Comparison of ENCODE assay signal across 8 cellular contexts in the genomic region with DNA sequence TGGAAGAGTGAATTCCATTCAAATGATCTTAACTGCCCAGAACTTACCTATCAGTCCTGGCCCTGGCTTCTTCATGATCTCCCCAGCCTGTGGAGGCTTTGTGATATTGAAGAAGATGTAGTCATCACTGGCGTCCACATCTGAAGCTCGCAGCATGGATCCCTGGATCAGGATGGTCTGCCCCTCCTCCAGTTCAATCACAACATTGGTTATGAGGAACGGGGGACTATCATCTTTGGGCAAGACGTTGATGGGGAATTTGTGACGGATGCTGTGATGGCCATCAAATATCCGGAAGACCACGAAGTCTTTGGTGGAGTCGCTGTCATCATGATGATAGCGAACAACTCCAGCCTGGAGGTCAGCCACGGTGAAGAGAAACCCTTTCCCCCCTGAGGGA.
"Had no signal": no experiment of that assay in that cellular context is flagged by ENCODE, and none has a peak within 500 bp of the region (broad histone marks: within the 10 kb centered on the region; RNA-seq: fewer than 3 reads in every experiment).

No MANE protein-coding gene starts in this region.

- FAIRE-seq: G401.6, GM12878, GM12891, GM12892, GM18507, GM19239 had no signal

- DNase-seq: GDM1, GF-D8 had no signal

- H3K4me3 ChIP-seq: GM12878 had no signal

- ATAC-seq: GM12878 had no signal
